In the genomic region with DNA sequence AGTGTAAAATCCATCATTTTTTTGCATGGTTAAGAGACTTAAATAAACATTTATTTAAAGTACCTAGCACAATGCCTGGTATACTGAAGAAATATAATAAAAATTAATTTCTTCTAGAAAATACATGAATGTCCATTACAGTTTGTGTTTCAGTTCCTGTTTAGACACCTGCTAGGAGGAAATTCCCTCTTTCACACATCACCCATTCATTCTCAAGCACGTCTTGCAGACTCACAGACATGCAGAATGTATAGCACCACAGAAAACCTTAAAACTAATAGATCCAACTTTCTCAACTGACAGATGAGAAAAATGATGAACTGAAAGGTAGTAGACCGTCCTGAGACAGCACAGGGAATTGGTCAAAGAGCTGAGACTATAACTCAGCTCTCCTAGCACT, we compare ENCODE assay signal across 18 cellular contexts.
DNase-seq lines count a peak whose midpoint lies in the region; ATAC-seq and TF ChIP-seq lines count a peak whose summit lies in the region.
"Had no signal": no experiment of that assay in that cellular context is flagged by ENCODE, and none has a peak within 500 bp of the region (broad histone marks: within the 10 kb centered on the region; RNA-seq: fewer than 3 reads in every experiment).

No MANE protein-coding gene starts in this region.

- peak; percentile 89 for ATAC-seq in GM19351 (IDR thresholded peaks at IDR 0.05; ENCODE audit: unreplicated experiment)
- ATAC-seq in HG02623 (IDR thresholded peaks at IDR 0.05; ENCODE audit: unreplicated experiment): peak; percentile 74
- ATAC-seq in HG03196 (IDR thresholded peaks at IDR 0.05; ENCODE audit: unreplicated experiment): peak; percentile 81
- ATAC-seq: HCT116, left ventricle myocardium superior had no signal

- intact Hi-C loops in transverse colon (cut with DNase I; ENCODE audit: low total_unique reads): no loop called here

- H3K27me3 ChIP-seq in transverse colon: no peaks in the 10 kb centered on the region

- TF ChIP-seq CTCF in GM12865 (IDR thresholded peaks at IDR 0.05; ENCODE audit: insufficient read depth, low read depth, low read length, missing control alignments) (no peak), transverse colon (IDR thresholded peaks at IDR 0.05) (no peak)

- H3K27ac ChIP-seq in transverse colon: no peak overlapping the region
- H3K27ac ChIP-seq: C4-2B, parathyroid adenoma, skin epidermis had no signal

- H3K4me1 ChIP-seq in transverse colon: no peaks in the 10 kb centered on the region
- H3K4me1 ChIP-seq: parathyroid adenoma had no signal

- no peaks in the 10 kb centered on the region for H3K9me3 ChIP-seq in transverse colon

- TF ChIP-seq EP300 in transverse colon (IDR thresholded peaks at IDR 0.05; ENCODE audit: low read depth): no peak

- 47 to 67% methylated on average over 1 to 2 of the region's 2 CpGs for WGBS in transverse colon (ENCODE audit: low coverage in 1 of 2), 2 donors

- DNase-seq in GM12865 (ENCODE audit: low read depth) (peak; percentile 13), transverse colon (no peak), pons (ENCODE audit: low spot score) (no peak), GM19240 (ENCODE audit: insufficient read length, low spot score) (no peak), anterior cingulate cortex (lab: John Stamatoyannopoulos, UW) (no peak)
- DNase-seq: activated B cell treated with CpG ODN at 0.5 μM for 24 hours; activated effector memory CD4-positive, alpha-beta T cell treated with anti-CD3 and anti-CD28 coated beads, Interleukin-2, amount 50 U/mL, for 16 hours; DMS79 treated with DMSO at 0.1 percent for 48 hours; left ventricle myocardium superior; NCI-H1092; NCI-H226 had no signal

- in situ Hi-C loops in transverse colon (cut with MboI; ENCODE audit: low pct_ligation_motif_present in 1 of 4, low pct_unique_long_range_greater_than_20kb in 1 of 4, low sequenced_read_pairs in 3 of 4): no loop called here

- H3K4me3 ChIP-seq in GM12865 (ENCODE audit: low read depth, low read length) (no peak overlapping the region), transverse colon (no peak overlapping the region)
- H3K4me3 ChIP-seq: skin epidermis had no signal

- TF ChIP-seq POLR2A in transverse colon (IDR thresholded peaks at IDR 0.05): no peak

- H3K36me3 ChIP-seq in transverse colon: no peaks in the 10 kb centered on the region
